15 cellular contexts compared by ENCODE assay signal in the genomic region with DNA sequence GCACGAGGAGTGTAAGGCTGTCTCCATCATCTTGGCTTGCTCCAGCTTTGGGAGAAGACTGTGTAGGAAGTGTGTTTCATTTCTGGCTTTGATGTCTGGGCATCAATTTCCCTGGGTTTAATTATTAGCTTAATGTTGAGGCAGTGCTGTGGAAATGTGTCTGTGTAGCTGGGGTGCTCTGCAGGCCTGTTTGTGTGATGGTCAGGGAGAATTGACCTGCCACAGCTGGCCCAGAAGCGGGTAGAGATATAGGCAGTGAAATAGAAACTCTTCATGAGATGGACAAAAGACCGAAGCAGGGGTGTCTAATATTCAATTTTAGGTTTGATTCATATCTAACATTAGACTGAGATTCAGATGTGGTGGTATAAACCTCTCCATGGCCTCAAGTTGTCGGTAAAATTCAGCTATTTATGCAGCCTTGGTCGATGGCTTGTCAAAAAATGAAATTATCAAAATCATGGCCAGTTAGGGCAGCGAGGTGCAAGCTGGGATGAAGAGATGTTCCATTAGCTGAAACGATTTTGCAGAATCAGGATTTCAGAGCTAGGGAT.
"Had no signal": no experiment of that assay in that cellular context is flagged by ENCODE, and none has a peak within 500 bp of the region (broad histone marks: within the 10 kb centered on the region; RNA-seq: fewer than 3 reads in every experiment).

No MANE protein-coding gene starts in this region.

- H3K27me3 Mint-ChIP-seq: stimulated activated naive CD8-positive, alpha-beta T cell treated with anti-CD3 and anti-CD28 coated beads, Interleukin-15, amount 100 ng/mL, for 72 hours had no signal

- H3K4me3 Mint-ChIP-seq: neural crest cell; stimulated activated naive CD8-positive, alpha-beta T cell treated with anti-CD3 and anti-CD28 coated beads, Interleukin-15, amount 100 ng/mL, for 72 hours; T-helper 1 cell treated with Interleukin-12 subunit alpha and Interleukin-12 subunit beta and Interleukin-4 antibody, amounts not matched to agents 30 μg/mL and 1 μg/mL, for 36 hours; WTC11 had no signal

- H3K4me1 ChIP-seq: transverse colon had no signal

- H3K4me1 Mint-ChIP-seq: neural crest cell; stimulated activated naive CD8-positive, alpha-beta T cell treated with anti-CD3 and anti-CD28 coated beads, Interleukin-15, amount 100 ng/mL, for 72 hours had no signal

- ATAC-seq: activated naive CD4-positive, alpha-beta T cell treated with anti-CD3 and anti-CD28 coated beads, Interleukin-2, amount 50 U/mL, for 72 hours; stimulated activated naive CD8-positive, alpha-beta T cell treated with anti-CD3 and anti-CD28 coated beads, Interleukin-15, amount 100 ng/mL, for 72 hours; WTC11 had no signal

- H3K27me3 ChIP-seq: brain microvascular endothelial cell, transverse colon had no signal

- H3K27ac Mint-ChIP-seq: activated naive CD4-positive, alpha-beta T cell treated with anti-CD3 and anti-CD28 coated beads, Interleukin-2, amount 50 U/mL, for 72 hours; stimulated activated naive CD8-positive, alpha-beta T cell treated with anti-CD3 and anti-CD28 coated beads, Interleukin-15, amount 100 ng/mL, for 72 hours; T-helper 1 cell treated with Interleukin-12 subunit alpha and Interleukin-12 subunit beta and Interleukin-4 antibody, amounts not matched to agents 30 μg/mL and 1 μg/mL, for 36 hours; WTC11 had no signal

- H3K27ac ChIP-seq: brain microvascular endothelial cell, transverse colon had no signal

- DNase-seq: activated CD4-positive, alpha-beta T cell treated with anti-CD3 and anti-CD28 coated beads for 48 hours; activated effector memory CD4-positive, alpha-beta T cell treated with anti-CD3 and anti-CD28 coated beads, Interleukin-2, amount 50 U/mL, for 16 hours; activated T-cell treated with anti-CD3 and anti-CD28 coated beads, Interleukin-2, amount 50 U/mL, for 1 hour; brain microvascular endothelial cell; dermis blood vessel endothelial cell; glutamatergic neuron; stimulated activated CD4-positive, alpha-beta T cell treated with anti-CD3 and anti-CD28 coated beads, Interleukin-15, amount 100 ng/mL, for 24 hours; stimulated activated CD4-positive, alpha-beta T cell treated with anti-CD3 and anti-CD28 coated beads, Interleukin-4, amount 100 ng/mL, for 24 hours; stimulated activated naive CD8-positive, alpha-beta T cell treated with anti-CD3 and anti-CD28 coated beads, Interleukin-15, amount 100 ng/mL, for 72 hours; transverse colon had no signal

- H3K4me3 ChIP-seq: transverse colon had no signal

- H3K36me3 ChIP-seq: brain microvascular endothelial cell, transverse colon had no signal

- FAIRE-seq: islet of Langerhans had no signal
